ENCODE assay signal across 22 cellular contexts in genomic region chr22:48500481-48501230, GRCh38.
DNase-seq lines count a peak whose midpoint lies in the region; FAIRE-seq and TF ChIP-seq lines count a peak whose summit lies in the region.
"Had no signal": no experiment of that assay in that cellular context is flagged by ENCODE, and none has a peak within 500 bp of the region (broad histone marks: within the 10 kb centered on the region; RNA-seq: fewer than 3 reads in every experiment).

No MANE protein-coding gene starts in this region.

- peak overlapping the region; percentile 66 for H3K4me2 ChIP-seq in astrocyte (ENCODE audit: low read length)
- H3K4me2 ChIP-seq: BLaER1 had no signal

- H3K36me3 ChIP-seq in astrocyte (ENCODE audit: insufficient read depth, low read length) (no peaks in the 10 kb centered on the region), H7 (replicated peaks; ENCODE audit: control insufficient read depth, insufficient read depth, low read length) (no peaks in the 10 kb centered on the region)
- H3K36me3 ChIP-seq: BLaER1, upper lobe of left lung had no signal

- no peaks in the 10 kb centered on the region for H3K79me2 ChIP-seq in astrocyte (ENCODE audit: insufficient read depth, low read length)

- no peaks in the 10 kb centered on the region for H4K20me1 ChIP-seq in astrocyte (ENCODE audit: insufficient read depth, low read length)
- H4K20me1 ChIP-seq: BLaER1 had no signal

- H3K4me3 Mint-ChIP-seq in astrocyte (ENCODE audit: unreplicated experiment): no peak overlapping the region
- H3K4me3 Mint-ChIP-seq: activated CD8-positive, alpha-beta T cell treated with anti-CD3 and anti-CD28 coated beads, Interleukin-2, amount 10 ng/mL, durations not matched to agents 7 days and 5 days; activated naive CD4-positive, alpha-beta T cell treated with anti-CD3 and anti-CD28 coated beads, Interleukin-2, amount 10 ng/mL, durations not matched to agents 7 days and 5 days; activated T-cell treated with anti-CD3 and anti-CD28 coated beads, Interleukin-2, amount 50 U/mL, for 24 hours had no signal

- DNase-seq in NCI-H510A treated with DMSO at 0.1 percent for 48 hours (lab: John Stamatoyannopoulos, UW) (peak; percentile 7), NCI-H510A (lab: John Stamatoyannopoulos, UW) (no peak), astrocyte (ENCODE audit: low read depth) (peak; percentile 93), iPS-NIHi7 (ENCODE audit: extremely low spot score) (peak; percentile 41), urothelium cell line (ENCODE audit: low spot score) (peak; percentile 76), NCI-H2171 (lab: John Stamatoyannopoulos, UW) (no peak), H7 (no peak), NCI-H1092 (lab: John Stamatoyannopoulos, UW) (no peak)
- DNase-seq: activated CD8-positive, alpha-beta T cell treated with anti-CD3 and anti-CD28 coated beads, Interleukin-2, amount 10 ng/mL, durations not matched to agents 7 days and 5 days; activated naive CD4-positive, alpha-beta T cell treated with anti-CD3 and anti-CD28 coated beads, Interleukin-2, amount 10 ng/mL, durations not matched to agents 7 days and 5 days; activated T-cell treated with anti-CD3 and anti-CD28 coated beads, Interleukin-2, amount 50 U/mL, for 24 hours; NCI-H1048; NCI-H2029 treated with DMSO at 0.1 percent for 48 hours; NCI-H524 treated with DMSO at 0.1 percent for 48 hours; RPMI8226; stimulated activated CD8-positive, alpha-beta memory T cell treated with anti-CD3 and anti-CD28 coated beads, Interleukin-4, amount 100 ng/mL, for 48 hours; T1000 had no signal

- no peaks in the 10 kb centered on the region for H3K27me3 ChIP-seq in astrocyte (ENCODE audit: insufficient read depth, low read length)
- no peaks in the 10 kb centered on the region for H3K27me3 ChIP-seq in H7 (ENCODE audit: control insufficient read depth, insufficient read depth, low read length)
- H3K27me3 ChIP-seq: BLaER1, upper lobe of left lung had no signal

- peaks cover 11% of the 10 kb centered on the region for H3K4me1 ChIP-seq in astrocyte (ENCODE audit: insufficient read depth, low read length)
- H3K4me1 ChIP-seq: BLaER1, upper lobe of left lung had no signal

- no peaks in the 10 kb centered on the region for H3K36me3 Mint-ChIP-seq in astrocyte (ENCODE audit: low read depth, unreplicated experiment)
- H3K36me3 Mint-ChIP-seq: activated naive CD4-positive, alpha-beta T cell treated with anti-CD3 and anti-CD28 coated beads, Interleukin-2, amount 10 ng/mL, durations not matched to agents 7 days and 5 days had no signal

- no peak for TF ChIP-seq CTCF in astrocyte (IDR thresholded peaks at IDR 0.05; ENCODE audit: insufficient read depth, low read depth, low read length)

- peaks cover 6% of the 10 kb centered on the region for H3K27me3 Mint-ChIP-seq in astrocyte (ENCODE audit: low read depth, unreplicated experiment)

- H2AFZ ChIP-seq in astrocyte (ENCODE audit: low read depth, low read length): peak overlapping the region; percentile 89

- no peaks in the 10 kb centered on the region for H3K9me3 ChIP-seq in astrocyte (ENCODE audit: insufficient read depth, low read depth, low read length)
- H3K9me3 ChIP-seq: BLaER1, upper lobe of left lung had no signal

- peaks cover 8% of the 10 kb centered on the region for H3K4me1 Mint-ChIP-seq in astrocyte (ENCODE audit: low read depth, unreplicated experiment)
- H3K4me1 Mint-ChIP-seq: activated naive CD4-positive, alpha-beta T cell treated with anti-CD3 and anti-CD28 coated beads, Interleukin-2, amount 10 ng/mL, durations not matched to agents 7 days and 5 days had no signal

- H3K9ac ChIP-seq in astrocyte (ENCODE audit: low read length): peak overlapping the region; percentile 61
- H3K9ac ChIP-seq: BLaER1 had no signal

- peak overlapping the region; percentile 40 for H3K27ac ChIP-seq in astrocyte (ENCODE audit: low read depth, low read length)
- H3K27ac ChIP-seq: 22Rv1, BLaER1, upper lobe of left lung had no signal

- no peaks in the 10 kb centered on the region for H3K9me3 Mint-ChIP-seq in astrocyte (ENCODE audit: unreplicated experiment)
- H3K9me3 Mint-ChIP-seq: activated naive CD4-positive, alpha-beta T cell treated with anti-CD3 and anti-CD28 coated beads, Interleukin-2, amount 10 ng/mL, durations not matched to agents 7 days and 5 days; activated T-cell treated with anti-CD3 and anti-CD28 coated beads, Interleukin-2, amount 50 U/mL, for 24 hours had no signal

- no peak overlapping the region for H3K27ac Mint-ChIP-seq in astrocyte (ENCODE audit: unreplicated experiment)
- H3K27ac Mint-ChIP-seq: activated CD8-positive, alpha-beta T cell treated with anti-CD3 and anti-CD28 coated beads, Interleukin-2, amount 10 ng/mL, durations not matched to agents 7 days and 5 days; activated T-cell treated with anti-CD3 and anti-CD28 coated beads, Interleukin-2, amount 50 U/mL, for 24 hours had no signal

- FAIRE-seq in astrocyte (lab: Jason Lieb, UNC) (peak; percentile 13), urothelium cell line (lab: Jason Lieb, UNC) (peak; percentile 88)
- FAIRE-seq: colon, GM18507 had no signal

- H3K4me3 ChIP-seq in astrocyte (ENCODE audit: insufficient read depth, low read depth, low read length) (no peak overlapping the region), H7 (ENCODE audit: insufficient read depth, low read depth, low read length) (no peak overlapping the region)
- H3K4me3 ChIP-seq: BLaER1, upper lobe of left lung had no signal

Comparison
In these comparisons a context has a peak if more than half of its experiments do, and no peak if none do; other contexts are left out.
1. DNase-seq: peak in NCI-H510A treated with DMSO at 0.1 percent for 48 hours (single experiment), astrocyte (single experiment), iPS-NIHi7 (single experiment) and urothelium cell line (single experiment); none in NCI-H510A (single experiment), NCI-H2171 (single experiment), H7 (single experiment) and NCI-H1092 (single experiment).